In genomic region chr5:111121926-111122325, GRCh38 we compare ENCODE assay signal across 32 cellular contexts. TPM values are rescaled to one million over a fixed set of nuclear protein-coding genes. Genes with fewer than 3 reads are reported as not detected.
"Had no signal": no experiment of that assay in that cellular context is flagged by ENCODE, and none has a peak within 500 bp of the region (broad histone marks: within the 10 kb centered on the region; RNA-seq: fewer than 3 reads in every experiment).

No MANE protein-coding gene starts in this region.

- H3K4me1 Mint-ChIP-seq: nephron progenitor cell had no signal

- H3K27me3 ChIP-seq: brain microvascular endothelial cell, heart left ventricle, left lung, neutrophil, right lobe of liver, suprapubic skin, tibial artery had no signal

- H3K27ac ChIP-seq: brain microvascular endothelial cell, heart left ventricle, left lung, neutrophil, right lobe of liver, suprapubic skin, tibial artery, VCaP had no signal

- H3K27me3 Mint-ChIP-seq: activated CD4-positive, alpha-beta memory T cell treated with anti-CD3 and anti-CD28 coated beads, Interleukin-2, amount 10 ng/mL, durations not matched to agents 7 days and 5 days; activated CD4-positive, alpha-beta T cell treated with anti-CD3 and anti-CD28 coated beads, Interleukin-2, amount 10 ng/mL, durations not matched to agents 7 days and 5 days; activated CD8-positive, alpha-beta memory T cell treated with anti-CD3 and anti-CD28 coated beads, Interleukin-2, amount 10 ng/mL, durations not matched to agents 7 days and 5 days; activated naive CD8-positive, alpha-beta T cell treated with anti-CD3 and anti-CD28 coated beads, Interleukin-2, amount 10 ng/mL, durations not matched to agents 7 days and 5 days had no signal

- H3K9me3 Mint-ChIP-seq: activated CD4-positive, alpha-beta memory T cell treated with anti-CD3 and anti-CD28 coated beads, Interleukin-2, amount 10 ng/mL, durations not matched to agents 7 days and 5 days; activated CD4-positive, alpha-beta T cell treated with anti-CD3 and anti-CD28 coated beads, Interleukin-2, amount 10 ng/mL, durations not matched to agents 7 days and 5 days; activated naive CD4-positive, alpha-beta T cell treated with anti-CD3 and anti-CD28 coated beads for 36 hours; activated naive CD8-positive, alpha-beta T cell treated with anti-CD3 and anti-CD28 coated beads, Interleukin-2, amount 10 ng/mL, durations not matched to agents 7 days and 5 days; nephron progenitor cell; T-helper 1 cell treated with Interleukin-12 subunit alpha and Interleukin-12 subunit beta and Interleukin-4 antibody, amounts not matched to agents 30 μg/mL and 1 μg/mL, for 36 hours had no signal

- H3K27ac Mint-ChIP-seq: activated CD4-positive, alpha-beta memory T cell treated with anti-CD3 and anti-CD28 coated beads, Interleukin-2, amount 10 ng/mL, durations not matched to agents 7 days and 5 days; activated CD4-positive, alpha-beta T cell treated with anti-CD3 and anti-CD28 coated beads, Interleukin-2, amount 10 ng/mL, durations not matched to agents 7 days and 5 days; activated CD8-positive, alpha-beta memory T cell treated with anti-CD3 and anti-CD28 coated beads, Interleukin-2, amount 10 ng/mL, durations not matched to agents 7 days and 5 days; activated naive CD4-positive, alpha-beta T cell treated with anti-CD3 and anti-CD28 coated beads for 36 hours; activated naive CD8-positive, alpha-beta T cell treated with anti-CD3 and anti-CD28 coated beads, Interleukin-2, amount 10 ng/mL, durations not matched to agents 7 days and 5 days; nephron progenitor cell; T-helper 1 cell treated with Interleukin-12 subunit alpha and Interleukin-12 subunit beta and Interleukin-4 antibody, amounts not matched to agents 30 μg/mL and 1 μg/mL, for 36 hours had no signal

- H3K9ac ChIP-seq: SK-N-SH had no signal

- H3K9me3 ChIP-seq: heart left ventricle, left lung, neutrophil, right lobe of liver, SK-N-SH, suprapubic skin, tibial artery had no signal

- ATAC-seq: activated CD4-positive, CD25-positive, alpha-beta regulatory T cell treated with anti-CD3 and anti-CD28 coated beads, Interleukin-2, amount 50 U/mL, for 24 hours; esophagus mucosa; heart left ventricle; left lung; right lobe of liver had no signal

- FAIRE-seq: astrocyte, endothelial cell of umbilical vein, TTC549 had no signal

- H3K4me1 ChIP-seq: heart left ventricle, right lobe of liver, suprapubic skin, tibial artery had no signal

- H3K4me2 ChIP-seq: SK-N-SH had no signal

- H3K9me2 ChIP-seq: SK-N-SH had no signal

- H3K4me3 Mint-ChIP-seq: activated CD4-positive, alpha-beta memory T cell treated with anti-CD3 and anti-CD28 coated beads, Interleukin-2, amount 10 ng/mL, durations not matched to agents 7 days and 5 days; activated CD4-positive, alpha-beta T cell treated with anti-CD3 and anti-CD28 coated beads, Interleukin-2, amount 10 ng/mL, durations not matched to agents 7 days and 5 days; activated CD8-positive, alpha-beta memory T cell treated with anti-CD3 and anti-CD28 coated beads, Interleukin-2, amount 10 ng/mL, durations not matched to agents 7 days and 5 days; activated naive CD4-positive, alpha-beta T cell treated with anti-CD3 and anti-CD28 coated beads for 36 hours; activated naive CD8-positive, alpha-beta T cell treated with anti-CD3 and anti-CD28 coated beads, Interleukin-2, amount 10 ng/mL, durations not matched to agents 7 days and 5 days; nephron progenitor cell; T-helper 1 cell treated with Interleukin-12 subunit alpha and Interleukin-12 subunit beta and Interleukin-4 antibody, amounts not matched to agents 30 μg/mL and 1 μg/mL, for 36 hours had no signal

- DNase-seq: activated CD4-positive, alpha-beta memory T cell treated with anti-CD3 and anti-CD28 coated beads, Interleukin-2, amount 10 ng/mL, durations not matched to agents 7 days and 5 days; activated CD4-positive, alpha-beta T cell treated with anti-CD3 and anti-CD28 coated beads, Interleukin-2, amount 10 ng/mL, durations not matched to agents 7 days and 5 days; activated CD8-positive, alpha-beta memory T cell treated with anti-CD3 and anti-CD28 coated beads, Interleukin-2, amount 10 ng/mL, durations not matched to agents 7 days and 5 days; activated effector memory CD4-positive, alpha-beta T cell treated with anti-CD3 and anti-CD28 coated beads, Interleukin-2, amount 50 U/mL, for 16 hours; activated naive CD4-positive, alpha-beta T cell treated with anti-CD3 and anti-CD28 coated beads for 36 hours; activated naive CD8-positive, alpha-beta T cell treated with anti-CD3 and anti-CD28 coated beads, Interleukin-2, amount 10 ng/mL, durations not matched to agents 7 days and 5 days; amniotic stem cell; brain microvascular endothelial cell; central memory CD4-positive, alpha-beta T cell; foreskin fibroblast; heart left ventricle; kidney glomerular epithelial cell; left lung; nephron progenitor cell; right lobe of liver; SK-N-SH; stimulated activated CD4-positive, alpha-beta T cell treated with anti-CD3 and anti-CD28 coated beads, Interleukin-12 subunit alpha, Interleukin-12 subunit beta, amount 100 ng/mL, for 4 hours; stimulated activated CD4-positive, alpha-beta T cell treated with anti-CD3 and anti-CD28 coated beads, Interleukin-4, amount 100 ng/mL, for 1 hour; SW 1271; T-helper 9 cell; tibial artery had no signal

- H3K4me3 ChIP-seq: heart left ventricle, left lung, lung, right lobe of liver, suprapubic skin, tibial artery had no signal

RNA-seq across cellular contexts. Expression of gene TSLP, which starts 50.4 kb away (rescaled TPM):
- total RNA-seq: endothelial cell of umbilical vein, osteocyte had no signal
- polyA plus RNA-seq: endothelial cell of umbilical vein had no signal
